Comparison of ENCODE assay signal across 21 cellular contexts in the genomic region with DNA sequence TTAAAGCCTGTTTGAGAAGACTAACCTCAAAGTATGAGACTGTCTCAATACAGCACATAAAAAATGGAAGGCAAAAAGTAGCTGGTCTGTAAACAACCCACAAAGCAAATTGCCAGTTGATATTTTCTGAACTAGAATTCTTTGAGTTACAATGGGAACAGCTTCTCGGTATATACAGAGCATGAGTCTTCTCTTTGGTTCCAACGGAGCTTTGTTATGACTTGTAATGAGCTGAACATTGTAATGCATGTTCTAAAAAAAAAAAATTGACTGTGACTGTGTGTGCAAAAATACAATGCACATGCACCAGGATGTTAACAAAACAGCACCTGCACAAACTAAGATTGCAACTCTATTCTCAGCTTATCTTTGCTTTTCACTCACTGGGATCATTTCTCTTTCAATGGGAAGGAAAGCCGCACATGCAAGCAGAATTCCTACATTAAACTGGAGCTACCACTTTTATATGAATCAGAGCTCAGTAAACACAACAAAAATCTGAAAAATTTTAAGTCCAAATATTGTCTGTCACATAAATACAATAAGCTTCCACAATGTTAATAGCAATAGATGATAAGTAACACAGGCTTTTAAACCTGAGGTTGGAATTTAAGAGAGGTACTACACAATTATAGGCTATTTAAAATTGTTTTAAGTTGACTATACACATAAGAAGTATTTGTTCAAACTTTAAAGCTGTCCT.
"Had no signal": no experiment of that assay in that cellular context is flagged by ENCODE, and none has a peak within 500 bp of the region (broad histone marks: within the 10 kb centered on the region; RNA-seq: fewer than 3 reads in every experiment).

No MANE protein-coding gene starts in this region.

- DNase-seq: activated CD4-positive, alpha-beta T cell treated with anti-CD3 and anti-CD28 coated beads, Interleukin-2, amount 10 ng/mL, durations not matched to agents 7 days and 5 days; activated CD4-positive, CD25-positive, alpha-beta regulatory T cell treated with anti-CD3 and anti-CD28 coated beads, Interleukin-2, amount 50 U/mL, for 72 hours; activated CD8-positive, alpha-beta T cell treated with anti-CD3 and anti-CD28 coated beads, Interleukin-2, amount 10 ng/mL, durations not matched to agents 7 days and 5 days; activated gamma-delta T cell treated with Interleukin-2 at 50 U/mL for 16 hours; brain microvascular endothelial cell; central memory CD4-positive, alpha-beta T cell; colonic mucosa; dorsolateral prefrontal cortex; effector memory CD8-positive, alpha-beta T cell; heart right ventricle; naive B cell; stimulated activated CD4-positive, alpha-beta T cell treated with anti-CD3 and anti-CD28 coated beads, Interleukin-2, amount 100 ng/mL, for 48 hours; stimulated activated CD8-positive, alpha-beta memory T cell treated with anti-CD3 and anti-CD28 coated beads, Interleukin-4, amount 100 ng/mL, for 48 hours; stimulated activated naive B cell treated with anti-CD40 and anti-IgM and Interleukin-4, amounts not matched to agents 10 μg/mL and 1 μg/mL and 100 μg/mL, for 72 hours; testis; WERI-Rb-1 had no signal

- H3K27ac ChIP-seq: ascending aorta, brain microvascular endothelial cell, colonic mucosa, dorsolateral prefrontal cortex, heart right ventricle, prostate gland, testis, vagina, WERI-Rb-1 had no signal

- ATAC-seq: activated CD8-positive, alpha-beta T cell treated with anti-CD3 and anti-CD28 coated beads, Interleukin-2, amount 10 ng/mL, durations not matched to agents 7 days and 5 days; effector memory CD8-positive, alpha-beta T cell; heart right ventricle; left lobe of liver; stimulated activated naive B cell treated with anti-CD40 and anti-IgM and Interleukin-4, amounts not matched to agents 10 μg/mL and 1 μg/mL and 100 μg/mL, for 72 hours had no signal

- H3K4me1 ChIP-seq: ascending aorta, colonic mucosa, heart right ventricle, prostate gland, testis, vagina had no signal

- H3K9me3 ChIP-seq: ascending aorta, colonic mucosa, heart right ventricle, prostate gland, testis, vagina had no signal

- H3K4me3 ChIP-seq: ascending aorta, colonic mucosa, dorsolateral prefrontal cortex, heart right ventricle, lung, prostate gland, testis, vagina had no signal

- H3K27me3 ChIP-seq: ascending aorta, brain microvascular endothelial cell, colonic mucosa, testis, vagina had no signal

- H3K36me3 ChIP-seq: ascending aorta, brain microvascular endothelial cell, colonic mucosa, heart right ventricle, prostate gland, vagina, WERI-Rb-1 had no signal
